24 cellular contexts compared by ENCODE assay signal in the genomic region with DNA sequence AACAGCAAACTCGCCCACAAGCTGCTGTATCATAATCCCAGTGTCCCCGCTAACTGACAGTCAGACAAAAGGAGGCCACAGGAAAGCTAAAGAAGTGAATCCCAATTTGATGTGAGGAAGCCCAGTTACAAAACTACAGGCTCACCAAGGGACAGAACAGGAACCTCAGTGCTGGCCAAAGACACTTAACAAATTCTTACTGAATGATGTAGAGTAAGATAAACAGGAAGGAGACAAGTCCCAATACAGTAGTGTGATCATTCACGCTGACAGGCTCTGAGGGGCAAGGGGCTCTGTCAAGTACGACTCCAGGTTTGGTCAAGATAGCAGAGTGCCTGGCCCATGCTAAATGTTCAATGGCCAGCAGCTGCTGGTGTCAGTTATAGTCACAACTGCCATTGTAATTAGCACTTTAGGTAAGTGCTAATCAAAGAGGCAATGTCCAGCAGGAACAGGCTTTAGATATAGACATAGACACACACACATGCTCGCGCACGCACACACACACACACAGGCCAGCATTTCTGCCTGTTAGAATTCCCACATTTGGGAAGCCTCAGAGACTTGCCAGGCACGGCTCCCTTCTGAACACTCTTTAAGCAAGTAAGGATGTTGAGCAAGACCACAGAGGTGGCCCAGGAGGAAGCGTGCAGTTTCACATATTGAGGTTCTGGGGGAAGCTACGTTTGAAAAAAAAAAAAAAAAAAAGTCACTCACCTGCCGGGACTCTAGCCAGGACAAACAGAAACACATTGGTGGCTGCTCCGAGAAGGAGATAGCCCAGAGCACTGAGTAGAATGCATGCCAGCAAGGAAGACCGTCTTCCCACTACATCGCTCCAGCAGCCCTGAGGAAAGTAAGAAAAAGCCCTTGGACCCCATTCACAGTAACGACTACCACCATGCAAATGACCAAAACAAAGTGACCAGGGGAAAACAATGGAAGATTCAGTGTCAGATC. TPM values are rescaled to one million over a fixed set of nuclear protein-coding genes. Genes with fewer than 3 reads are reported as not detected.
DNase-seq lines count a peak whose midpoint lies in the region; ATAC-seq, FAIRE-seq and TF ChIP-seq lines count a peak whose summit lies in the region.
"Had no signal": no experiment of that assay in that cellular context is flagged by ENCODE, and none has a peak within 500 bp of the region (broad histone marks: within the 10 kb centered on the region; RNA-seq: fewer than 3 reads in every experiment).

No MANE protein-coding gene starts in this region.

- peak overlapping the region; percentile 56 for H3K27ac ChIP-seq in VCaP
- peak overlapping the region; percentile 71 for H3K27ac ChIP-seq in neutrophil
- H3K27ac ChIP-seq: tibial nerve had no signal

- no peak overlapping the region for H3K4me3 Mint-ChIP-seq in osteocyte (ENCODE audit: unreplicated experiment)
- H3K4me3 Mint-ChIP-seq: activated T-helper 17 cell treated with anti-CD3 and anti-CD28 coated beads, Interleukin-2, amount 50 U/mL, for 72 hours; CD4-positive, alpha-beta T cell; dendritic cell treated with granulocyte-macrophage colony-stimulating factor and Interleukin-4, amounts not matched to agents 40 ng/mL and 50 ng/mL, for 4 days; natural killer cell; stimulated activated naive CD8-positive, alpha-beta T cell treated with anti-CD3 and anti-CD28 coated beads, Interleukin-15, Interleukin-2, amounts not matched to agents 100 ng/mL and 50 ng/mL, for 24 hours had no signal

- H3K36me3 ChIP-seq in neutrophil: peaks cover 64% of the 10 kb centered on the region

- peak; percentile 61 for ATAC-seq in GM21529 (IDR thresholded peaks at IDR 0.05; ENCODE audit: unreplicated experiment)
- ATAC-seq: activated T-helper 17 cell treated with anti-CD3 and anti-CD28 coated beads, Interleukin-2, amount 50 U/mL, for 72 hours; natural killer cell had no signal

- no peak overlapping the region for H3K27ac Mint-ChIP-seq in osteocyte (ENCODE audit: unreplicated experiment)
- H3K27ac Mint-ChIP-seq: activated T-helper 17 cell treated with anti-CD3 and anti-CD28 coated beads, Interleukin-2, amount 50 U/mL, for 72 hours; CD4-positive, alpha-beta T cell; dendritic cell treated with granulocyte-macrophage colony-stimulating factor and Interleukin-4, amounts not matched to agents 40 ng/mL and 50 ng/mL, for 4 days; natural killer cell; stimulated activated naive CD8-positive, alpha-beta T cell treated with anti-CD3 and anti-CD28 coated beads, Interleukin-15, Interleukin-2, amounts not matched to agents 100 ng/mL and 50 ng/mL, for 24 hours had no signal

- TF ChIP-seq CTCF in VCaP (conservative IDR thresholded peaks at IDR 0.05) (no peak), neutrophil (IDR thresholded peaks at IDR 0.05) (no peak), osteocyte (IDR thresholded peaks at IDR 0.05) (no peak)

- DNase-seq in GM12891 (ENCODE audit: insufficient read length, low spot score) (no peak), osteocyte (ENCODE audit: extremely low spot score, unreplicated experiment) (no peak), HPDE6-E6E7 (ENCODE audit: extremely low spot score) (no peak), AML-193 (lab: John Stamatoyannopoulos, UW) (no peak)
- DNase-seq: CD4-positive, alpha-beta T cell; DMS153; KG1; MV-4-11; natural killer cell; NCI-H1930; NCI-H446 treated with DMSO at 0.1 percent for 48 hours; spleen; stimulated activated CD4-positive, alpha-beta T cell treated with anti-CD3 and anti-CD28 coated beads, Interleukin-4, amount 100 ng/mL, for 24 hours; T1000 had no signal

- H3K4me3 ChIP-seq in neutrophil (ENCODE audit: low read depth in 1 of 2, low read length in 1 of 2): peak overlapping the region; percentile 3 to 6
- H3K4me3 ChIP-seq: lung, spleen, tibial nerve had no signal

- no peaks in the 10 kb centered on the region for H3K27me3 Mint-ChIP-seq in osteocyte (ENCODE audit: unreplicated experiment)
- H3K27me3 Mint-ChIP-seq: activated T-helper 17 cell treated with anti-CD3 and anti-CD28 coated beads, Interleukin-2, amount 50 U/mL, for 72 hours; CD4-positive, alpha-beta T cell; dendritic cell treated with granulocyte-macrophage colony-stimulating factor and Interleukin-4, amounts not matched to agents 40 ng/mL and 50 ng/mL, for 4 days; stimulated activated naive CD8-positive, alpha-beta T cell treated with anti-CD3 and anti-CD28 coated beads, Interleukin-15, Interleukin-2, amounts not matched to agents 100 ng/mL and 50 ng/mL, for 24 hours had no signal

- peaks cover 53% of the 10 kb centered on the region for H3K36me3 Mint-ChIP-seq in osteocyte (ENCODE audit: unreplicated experiment)

- no peak for TF ChIP-seq POLR2A in GM12891 (IDR thresholded peaks at IDR 0.05; ENCODE audit: low read depth, low read length)

- H3K27me3 ChIP-seq in neutrophil: no peaks in the 10 kb centered on the region
- H3K27me3 ChIP-seq: spleen, tibial nerve had no signal

- peaks cover 32 to 38% of the 10 kb centered on the region in 2 experiments for H3K4me1 ChIP-seq in neutrophil (ENCODE audit: control insufficient read depth in 1 of 2, insufficient read depth in 1 of 2, low read depth in 1 of 2, low read length in 1 of 2)
- H3K4me1 ChIP-seq: tibial nerve had no signal

- FAIRE-seq in GM12891 (lab: Jason Lieb, UNC): peak; percentile 41
- FAIRE-seq: GM12892, H1 had no signal

- no peaks in the 10 kb centered on the region for H3K4me1 Mint-ChIP-seq in osteocyte (ENCODE audit: unreplicated experiment)
- H3K4me1 Mint-ChIP-seq: activated T-helper 17 cell treated with anti-CD3 and anti-CD28 coated beads, Interleukin-2, amount 50 U/mL, for 72 hours; natural killer cell had no signal

- no peaks in the 10 kb centered on the region for H3K9me3 Mint-ChIP-seq in osteocyte (ENCODE audit: unreplicated experiment)
- H3K9me3 Mint-ChIP-seq: activated T-helper 17 cell treated with anti-CD3 and anti-CD28 coated beads, Interleukin-2, amount 50 U/mL, for 72 hours; CD4-positive, alpha-beta T cell; dendritic cell treated with granulocyte-macrophage colony-stimulating factor and Interleukin-4, amounts not matched to agents 40 ng/mL and 50 ng/mL, for 4 days; natural killer cell; stimulated activated naive CD8-positive, alpha-beta T cell treated with anti-CD3 and anti-CD28 coated beads, Interleukin-15, Interleukin-2, amounts not matched to agents 100 ng/mL and 50 ng/mL, for 24 hours had no signal

- H3K9me3 ChIP-seq in neutrophil: no peaks in the 10 kb centered on the region
- H3K9me3 ChIP-seq: spleen, tibial nerve had no signal

TF ChIP-seq in GM12891, 5 proteins besides CTCF, POLR2A, EP300 and RAD21:
- TF ChIP-seq SPI1 (IDR thresholded peaks at IDR 0.05; ENCODE audit: low read depth, low read length) (peak; percentile 76), PAX5 (IDR thresholded peaks at IDR 0.05; ENCODE audit: insufficient read depth, low read length, severe bottlenecking) (no peak), POLR2AphosphoS5 (IDR thresholded peaks at IDR 0.05; ENCODE audit: low read depth, low read length) (no peak)

RNA-seq across cellular contexts. Expression of gene TMEM182, which starts 35.4 kb away (rescaled TPM):
- polyA plus RNA-seq in GM12891 (2012; ENCODE audit: low read depth, missing spikeins): 5.8 TPM
- total RNA-seq in osteocyte: 2.7 and 3.1 TPM in 2 replicates
